In the genomic region with DNA sequence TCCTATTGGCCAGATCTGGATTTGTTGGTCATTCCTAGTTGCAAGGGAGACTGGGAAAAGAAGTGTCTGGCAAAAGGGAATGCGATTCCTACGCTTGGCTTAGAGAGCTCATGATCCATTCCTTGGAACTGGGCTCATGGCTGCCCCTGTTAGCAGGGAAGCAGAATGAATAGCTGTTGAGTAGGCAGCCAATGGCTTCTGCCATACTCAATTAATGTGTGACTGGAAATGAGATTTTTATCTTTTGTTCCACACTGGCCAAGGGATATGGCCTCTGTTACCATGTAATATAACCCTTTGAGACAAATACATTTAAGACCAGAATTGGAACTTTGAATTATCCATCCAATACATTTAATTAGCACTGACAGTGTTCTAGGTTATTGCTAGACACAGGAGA, we compare ENCODE assay signal across 28 cellular contexts.
"Had no signal": no experiment of that assay in that cellular context is flagged by ENCODE, and none has a peak within 500 bp of the region (broad histone marks: within the 10 kb centered on the region; RNA-seq: fewer than 3 reads in every experiment).

No MANE protein-coding gene starts in this region.

- H3K4me3 ChIP-seq: adrenal gland, body of pancreas, coronary artery, dorsolateral prefrontal cortex had no signal

- H3K27ac ChIP-seq: adrenal gland, body of pancreas, coronary artery, WERI-Rb-1 had no signal

- H3K27me3 ChIP-seq: adrenal gland, body of pancreas, dorsolateral prefrontal cortex had no signal

- H3K9me3 ChIP-seq: adrenal gland, body of pancreas had no signal

- DNase-seq: activated B cell treated with CpG ODN at 0.5 μM for 24 hours; activated CD4-positive, alpha-beta T cell treated with anti-CD3 and anti-CD28 coated beads for 48 hours; activated CD4-positive, alpha-beta T cell treated with anti-CD3 and anti-CD28 coated beads, Interleukin-2, amount 50 U/mL, for 1 hour; activated CD4-positive, alpha-beta T cell treated with anti-CD3 and anti-CD28 coated beads, Interleukin-2, amount 50 U/mL, for 48 hours; activated CD8-positive, alpha-beta memory T cell treated with anti-CD3 and anti-CD28 coated beads for 24 hours; activated CD8-positive, alpha-beta T cell treated with anti-CD3 and anti-CD28 coated beads for 36 hours; activated effector memory CD4-positive, alpha-beta T cell treated with anti-CD3 and anti-CD28 coated beads, Interleukin-2, amount 50 U/mL, for 16 hours; activated naive CD4-positive, alpha-beta T cell treated with anti-CD3 and anti-CD28 coated beads for 36 hours; activated naive CD8-positive, alpha-beta T cell treated with anti-CD3 and anti-CD28 coated beads for 36 hours; activated naive CD8-positive, alpha-beta T cell treated with anti-CD3 and anti-CD28 coated beads, Interleukin-2, amount 50 U/mL, for 24 hours; activated T-cell treated with anti-CD3 and anti-CD28 coated beads, Interleukin-2, amount 50 U/mL, for 4 hours; adrenal gland; amygdala; aorta; body of pancreas; central memory CD4-positive, alpha-beta T cell; cerebellar nuclear complex; dorsolateral prefrontal cortex; effector memory CD4-positive, alpha-beta T cell; endodermal cell; foreskin fibroblast; T-helper 17 cell; T1000; WERI-Rb-1 had no signal

- ATAC-seq: activated CD4-positive, CD25-positive, alpha-beta regulatory T cell treated with anti-CD3 and anti-CD28 coated beads, Interleukin-2, amount 50 U/mL, for 24 hours; activated CD8-positive, alpha-beta T cell treated with anti-CD3 and anti-CD28 coated beads for 36 hours; activated naive CD8-positive, alpha-beta T cell treated with anti-CD3 and anti-CD28 coated beads, Interleukin-2, amount 50 U/mL, for 24 hours; activated T-cell treated with anti-CD3 and anti-CD28 coated beads, Interleukin-2, amount 50 U/mL, for 4 hours; body of pancreas; esophagus mucosa; T-helper 17 cell had no signal

- FAIRE-seq: frontal cortex had no signal

- H3K36me3 ChIP-seq: adrenal gland, WERI-Rb-1 had no signal
